ENCODE assay signal across 7 cellular contexts in the genomic region with DNA sequence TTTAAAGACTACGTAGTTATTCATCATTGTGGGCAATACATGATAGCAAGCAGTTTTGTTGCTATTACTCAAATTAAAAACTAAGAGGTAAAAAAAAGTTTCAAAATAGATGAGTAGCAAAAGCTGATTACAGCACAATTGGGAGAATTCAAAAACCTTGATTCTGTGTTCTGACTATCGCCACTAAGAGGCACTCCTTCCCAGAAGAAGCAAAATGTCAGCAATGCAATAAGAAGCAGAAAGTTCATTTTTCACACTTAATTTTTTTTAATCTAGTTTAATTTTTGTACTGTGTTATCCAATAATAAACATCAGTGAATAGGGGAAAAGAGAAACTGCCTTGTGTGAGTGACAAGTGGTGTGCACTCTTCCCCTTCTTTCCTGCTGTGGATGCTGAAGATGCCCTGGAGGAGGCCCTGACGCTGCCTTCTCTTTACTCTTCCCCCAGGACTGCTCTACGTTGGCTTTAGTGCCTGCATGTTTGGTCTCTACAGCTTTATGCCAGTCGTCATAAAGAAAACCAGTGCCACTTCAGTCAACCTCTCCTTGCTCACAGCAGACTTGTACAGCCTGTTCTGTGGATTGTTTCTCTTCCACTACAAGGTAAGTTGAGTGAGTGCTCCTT.
DNase-seq lines count a peak whose midpoint lies in the region; ATAC-seq and TF ChIP-seq lines count a peak whose summit lies in the region.

No MANE protein-coding gene starts in this region.

- DNase-seq in GM23248, result peak; percentile 55
- peak; percentile 6 for DNase-seq in RKO (ENCODE audit: low spot score)
- DNase-seq in foreskin fibroblast, result peak in 1 of 2 donors; percentile 63
- DNase-seq in gastrocnemius medialis, result no peak
- DNase-seq in HuH-7 (ENCODE audit: low spot score), result no peak

- intact Hi-C loops in gastrocnemius medialis (cut with DNase I; ENCODE audit: low total_unique reads), result loop anchor here (1.0 to 10.0 kb wide), 6 partner anchors 224 to 610 kb away; partner anchors contain the start of gene ASF1A

- H3K9me2 ChIP-seq in GM23248 (ENCODE audit: insufficient read depth), result no peaks in the 10 kb centered on the region

- in situ Hi-C loops in GM23248 (cut with MboI), result loop anchor here (10.0 to 25.0 kb wide), 4 partner anchors 220 to 827 kb away; no protein-coding TSS in a partner anchor
- in situ Hi-C loops in gastrocnemius medialis (cut with MboI; ENCODE audit: low sequenced_read_pairs in 4 of 4), result loop anchor here (5.0 to 25.0 kb wide), 12 partner anchors 220 to 502 kb away; partner anchors contain the start of gene PLN (in 1 of the 4)

- H3K4me1 ChIP-seq in GM23248 (ENCODE audit: insufficient read depth) (peaks cover 4% of the 10 kb centered on the region; the same call in 1 of the 2 replicates), gastrocnemius medialis (peaks cover 7 to 19% of the 10 kb centered on the region in 2 donors)

- H3K4me2 ChIP-seq in GM23248 (ENCODE audit: unreplicated experiment), result no peak overlapping the region

- H3K9ac ChIP-seq in GM23248, result no peak overlapping the region

- H3K27ac ChIP-seq in GM23248 (no peak overlapping the region), gastrocnemius medialis (peak overlapping the region in 1 of 4 donors; percentile 12)

- H3K4me3 ChIP-seq in GM23248, result no peak overlapping the region
- no peak overlapping the region for H3K4me3 ChIP-seq in foreskin fibroblast (ENCODE audit: low read depth in 1 of 2, low read length in 2 of 2)
- H3K4me3 ChIP-seq in gastrocnemius medialis, result no peak overlapping the region

- H3K27me3 ChIP-seq in GM23248 (replicated peaks; ENCODE audit: insufficient read depth), result no peaks in the 10 kb centered on the region
- H3K27me3 ChIP-seq in gastrocnemius medialis, result no peaks in the 10 kb centered on the region

- TF ChIP-seq POLR2A in gastrocnemius medialis (IDR thresholded peaks at IDR 0.05), result no peak

- ATAC-seq in gastrocnemius medialis (peak in 1 of 2 donors; percentile 33), GM18861 (IDR thresholded peaks at IDR 0.05; ENCODE audit: unreplicated experiment) (no peak), HG03097 (IDR thresholded peaks at IDR 0.05; ENCODE audit: low FRiP score, unreplicated experiment) (no peak)

- no peak overlapping the region for H2AFZ ChIP-seq in GM23248

- no peaks in the 10 kb centered on the region for H4K20me1 ChIP-seq in GM23248 (ENCODE audit: insufficient read depth)

- TF ChIP-seq CTCF in foreskin fibroblast (IDR thresholded peaks at IDR 0.05; ENCODE audit: low read depth, low read length) (peak; percentile 53), gastrocnemius medialis (IDR thresholded peaks at IDR 0.05 in 4 of 5, conservative IDR thresholded peaks at IDR 0.05 in 1 of 5) (peak; percentile 43 to 69 (median 64))

- H3K36me3 ChIP-seq in GM23248 (ENCODE audit: low read depth), result no peaks in the 10 kb centered on the region
- H3K36me3 ChIP-seq in gastrocnemius medialis, result no peaks in the 10 kb centered on the region

- H3F3A ChIP-seq in GM23248 (ENCODE audit: insufficient read depth), result no peaks in the 10 kb centered on the region

- no peaks in the 10 kb centered on the region for H3K79me2 ChIP-seq in GM23248 (ENCODE audit: insufficient read depth)

- no peaks in the 10 kb centered on the region for H3K9me3 ChIP-seq in GM23248 (ENCODE audit: low read depth)
- no peaks in the 10 kb centered on the region for H3K9me3 ChIP-seq in gastrocnemius medialis

- WGBS in GM23248 (ENCODE audit: low coverage in 1 of 2, low lambda C conversion rate in 2 of 2, missing lambda C conversion rate in 2 of 2), 2 experiments, result 80 to 81% methylated on average over 5 of the region's 5 CpGs

Comparison
In these comparisons a context has a peak if more than half of its experiments do, and no peak if none do; other contexts are left out.
1. DNase-seq: peak in GM23248 (single experiment) and RKO (single experiment); none in gastrocnemius medialis (0 of 2) and HuH-7 (single experiment).